ENCODE assay signal across 27 cellular contexts in genomic region chr16:2061526-2061925, GRCh38. TPM values are rescaled to one million over a fixed set of nuclear protein-coding genes. Genes with fewer than 3 reads are reported as not detected.
"Had no signal": no experiment of that assay in that cellular context is flagged by ENCODE, and none has a peak within 500 bp of the region (broad histone marks: within the 10 kb centered on the region; RNA-seq: fewer than 3 reads in every experiment).

No MANE protein-coding gene starts in this region.

- H3K4me3 Mint-ChIP-seq: immature natural killer cell; naive thymus-derived CD8-positive, alpha-beta T cell; nephron; neural crest cell; stimulated activated effector memory CD8-positive, alpha-beta T cell treated with anti-CD3 and anti-CD28 coated beads, Interleukin-12 subunit alpha, Interleukin-12 subunit beta, amount 100 ng/mL, for 72 hours; stimulated activated naive CD8-positive, alpha-beta T cell treated with anti-CD3 and anti-CD28 coated beads, Interleukin-15, Interleukin-2, amounts not matched to agents 100 ng/mL and 50 ng/mL, for 24 hours had no signal

- H3K27ac Mint-ChIP-seq: immature natural killer cell; nephron; progenitor cell of endocrine pancreas; stimulated activated effector memory CD8-positive, alpha-beta T cell treated with anti-CD3 and anti-CD28 coated beads, Interleukin-12 subunit alpha, Interleukin-12 subunit beta, amount 100 ng/mL, for 72 hours; stimulated activated naive CD8-positive, alpha-beta T cell treated with anti-CD3 and anti-CD28 coated beads, Interleukin-15, Interleukin-2, amounts not matched to agents 100 ng/mL and 50 ng/mL, for 24 hours had no signal

- H3K27me3 ChIP-seq: left lung, ovary, right atrium auricular region, sigmoid colon, spleen, suprapubic skin, tibial artery, upper lobe of right lung had no signal

- H3K36me3 ChIP-seq: ovary had no signal

- ATAC-seq: left colon; left lung; lower lobe of right lung; naive thymus-derived CD8-positive, alpha-beta T cell; stimulated activated effector memory CD8-positive, alpha-beta T cell treated with anti-CD3 and anti-CD28 coated beads, Interleukin-12 subunit alpha, Interleukin-12 subunit beta, amount 100 ng/mL, for 72 hours; upper lobe of right lung had no signal

- H3K27ac ChIP-seq: left lung, lower lobe of right lung, ovary, right atrium auricular region, sigmoid colon, spleen, suprapubic skin, thoracic aorta, tibial artery, upper lobe of right lung had no signal

- H3K27me3 Mint-ChIP-seq: naive thymus-derived CD8-positive, alpha-beta T cell; progenitor cell of endocrine pancreas; stimulated activated naive CD8-positive, alpha-beta T cell treated with anti-CD3 and anti-CD28 coated beads, Interleukin-15, Interleukin-2, amounts not matched to agents 100 ng/mL and 50 ng/mL, for 24 hours had no signal

- H3K9me3 Mint-ChIP-seq: immature natural killer cell; naive thymus-derived CD8-positive, alpha-beta T cell; nephron; neural crest cell; stimulated activated effector memory CD8-positive, alpha-beta T cell treated with anti-CD3 and anti-CD28 coated beads, Interleukin-12 subunit alpha, Interleukin-12 subunit beta, amount 100 ng/mL, for 72 hours; stimulated activated naive CD8-positive, alpha-beta T cell treated with anti-CD3 and anti-CD28 coated beads, Interleukin-15, Interleukin-2, amounts not matched to agents 100 ng/mL and 50 ng/mL, for 24 hours had no signal

- DNase-seq: hypothalamus; immature natural killer cell; kidney; left colon; left lung; lower lobe of right lung; mammary epithelial cell; mesenchymal stem cell; naive thymus-derived CD8-positive, alpha-beta T cell; ovary; sigmoid colon; small intestine; spleen; stimulated activated CD4-positive, alpha-beta T cell treated with anti-CD3 and anti-CD28 coated beads, Interleukin-4, amount 100 ng/mL, for 24 hours; stimulated activated naive CD4-positive, alpha-beta T cell; tibial artery; trophoblast cell; upper lobe of right lung had no signal

- H3K4me3 ChIP-seq: left lung, lower lobe of right lung, ovary, right atrium auricular region, sigmoid colon, spleen, suprapubic skin, thoracic aorta, tibial artery, upper lobe of right lung had no signal

- H3K4me1 ChIP-seq: left lung, lower lobe of right lung, right atrium auricular region, sigmoid colon, spleen, suprapubic skin, tibial artery, upper lobe of right lung had no signal

- H3K9me3 ChIP-seq: left lung, lower lobe of right lung, ovary, right atrium auricular region, sigmoid colon, spleen, suprapubic skin, thoracic aorta, tibial artery, upper lobe of right lung had no signal

- H3K4me1 Mint-ChIP-seq: nephron, neural crest cell had no signal

RNA-seq across cellular contexts. Expression of gene NPW, which starts 41.9 kb away (rescaled TPM):
- total RNA-seq: kidney; lower lobe of right lung; naive thymus-derived CD8-positive, alpha-beta T cell; right atrium auricular region; sigmoid colon; subcutaneous adipose tissue; thoracic aorta; upper lobe of right lung had no signal
- polyA plus RNA-seq: immature natural killer cell; naive thymus-derived CD8-positive, alpha-beta T cell had no signal
